Comparison of ENCODE assay signal across 20 cellular contexts in the genomic region with DNA sequence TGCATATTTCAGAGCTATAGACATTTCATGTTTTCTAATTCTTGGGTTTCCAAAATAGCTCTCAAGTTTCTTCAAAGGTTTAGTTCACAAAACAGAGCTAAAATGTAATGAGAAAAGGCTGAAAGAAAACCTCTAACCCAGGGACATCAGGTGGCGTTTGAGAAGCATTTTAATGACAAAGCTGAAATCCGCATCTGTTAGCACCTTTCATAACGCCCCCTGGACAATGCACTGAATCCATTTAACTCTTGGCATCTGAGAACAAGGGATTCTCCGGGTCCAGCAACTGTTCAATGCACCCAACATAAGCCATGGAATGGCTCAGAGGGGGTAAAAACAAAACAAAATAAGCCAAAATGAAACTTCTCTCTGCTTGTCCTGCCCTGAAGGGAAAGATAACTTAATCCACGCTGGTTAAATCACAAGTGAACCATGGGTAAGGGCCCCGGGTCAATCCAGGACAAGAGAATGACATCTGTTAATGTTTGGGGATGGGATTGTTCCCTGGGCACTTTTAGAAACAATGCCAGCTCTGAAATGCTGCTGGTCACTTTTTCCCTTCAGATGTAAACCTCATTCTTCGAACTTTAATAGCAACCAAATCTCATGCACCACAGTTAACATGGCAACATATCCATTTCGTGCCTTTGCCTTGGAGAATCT.
"Had no signal": no experiment of that assay in that cellular context is flagged by ENCODE, and none has a peak within 500 bp of the region (broad histone marks: within the 10 kb centered on the region; RNA-seq: fewer than 3 reads in every experiment).

No MANE protein-coding gene starts in this region.

- H3K9me3 Mint-ChIP-seq: brain had no signal

- DNase-seq: activated T-cell treated with anti-CD3 and anti-CD28 coated beads, Interleukin-2, amount 50 U/mL, for 1 hour; amygdala; dermis blood vessel endothelial cell; esophagus squamous epithelium; heart left ventricle; kidney; left ventricle myocardium inferior; pancreas; stimulated activated CD4-positive, alpha-beta T cell treated with anti-CD3 and anti-CD28 coated beads, Interleukin-15, amount 100 ng/mL, for 24 hours; stimulated activated CD4-positive, alpha-beta T cell treated with anti-CD3 and anti-CD28 coated beads, Interleukin-4, amount 100 ng/mL, for 24 hours; T-helper 17 cell had no signal

- H3K36me3 Mint-ChIP-seq: activated naive CD4-positive, alpha-beta T cell treated with anti-CD3 and anti-CD28 coated beads, Interleukin-2, amount 50 U/mL, for 72 hours; brain; memory B cell had no signal

- H3K27me3 ChIP-seq: esophagus squamous epithelium, heart left ventricle, pancreas, upper lobe of left lung had no signal

- H3K27ac Mint-ChIP-seq: activated naive CD4-positive, alpha-beta T cell treated with anti-CD3 and anti-CD28 coated beads, Interleukin-2, amount 50 U/mL, for 72 hours; memory B cell; stimulated activated naive CD8-positive, alpha-beta T cell treated with anti-CD3 and anti-CD28 coated beads, Interleukin-15, Interleukin-2, amounts not matched to agents 100 ng/mL and 50 ng/mL, for 24 hours; T-helper 17 cell had no signal

- H3K27ac ChIP-seq: esophagus squamous epithelium, heart left ventricle, left ventricle myocardium inferior, pancreas, upper lobe of left lung had no signal

- H3K4me1 Mint-ChIP-seq: central memory CD8-positive, alpha-beta T cell; memory B cell; T-helper 17 cell had no signal

- H3K27me3 Mint-ChIP-seq: brain; central memory CD8-positive, alpha-beta T cell; memory B cell; stimulated activated naive CD8-positive, alpha-beta T cell treated with anti-CD3 and anti-CD28 coated beads, Interleukin-15, Interleukin-2, amounts not matched to agents 100 ng/mL and 50 ng/mL, for 24 hours; T-helper 17 cell had no signal

- H3K9me3 ChIP-seq: esophagus squamous epithelium, heart left ventricle, left ventricle myocardium inferior, pancreas, upper lobe of left lung had no signal

- H3K4me1 ChIP-seq: esophagus squamous epithelium, heart left ventricle, left ventricle myocardium inferior, pancreas, upper lobe of left lung had no signal

- H3K4me3 ChIP-seq: esophagus squamous epithelium, heart left ventricle, left ventricle myocardium inferior, pancreas, upper lobe of left lung had no signal

- ATAC-seq: activated CD4-positive, CD25-positive, alpha-beta regulatory T cell treated with anti-CD3 and anti-CD28 coated beads, Interleukin-2, amount 50 U/mL, for 24 hours; activated naive CD4-positive, alpha-beta T cell treated with anti-CD3 and anti-CD28 coated beads, Interleukin-2, amount 50 U/mL, for 72 hours; heart left ventricle; pancreas; T-helper 17 cell had no signal

- H3K36me3 ChIP-seq: esophagus squamous epithelium, heart left ventricle, left ventricle myocardium inferior, pancreas, upper lobe of left lung had no signal

- H3K4me3 Mint-ChIP-seq: brain; central memory CD8-positive, alpha-beta T cell; memory B cell; stimulated activated naive CD8-positive, alpha-beta T cell treated with anti-CD3 and anti-CD28 coated beads, Interleukin-15, Interleukin-2, amounts not matched to agents 100 ng/mL and 50 ng/mL, for 24 hours; T-helper 17 cell had no signal

- FAIRE-seq: endometrium, frontal cortex, kidney, pancreas had no signal
